Comparison of ENCODE assay signal across 4 cellular contexts in the genomic region with DNA sequence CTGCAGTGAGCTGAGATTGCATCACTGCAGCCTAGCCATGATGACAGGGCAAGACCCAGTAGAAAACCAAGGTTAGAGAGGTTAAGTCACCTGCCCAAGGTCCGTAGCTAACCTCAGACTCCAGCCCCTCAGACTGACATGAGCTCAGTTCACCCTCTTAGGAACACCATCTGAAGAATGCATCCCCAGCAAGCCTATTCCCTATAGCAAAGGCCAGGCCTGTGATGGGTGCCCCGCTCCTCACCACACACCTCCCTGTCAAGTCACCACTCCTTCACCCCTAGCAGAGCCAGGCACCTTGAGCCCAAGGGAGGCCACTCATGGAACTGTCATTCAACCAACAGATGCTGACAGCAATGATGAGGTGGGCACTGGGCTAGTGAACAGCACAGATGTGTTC. TPM values are rescaled to one million over a fixed set of nuclear protein-coding genes. Genes with fewer than 3 reads are reported as not detected.
"Had no signal": no experiment of that assay in that cellular context is flagged by ENCODE, and none has a peak within 500 bp of the region (broad histone marks: within the 10 kb centered on the region; RNA-seq: fewer than 3 reads in every experiment).

No MANE protein-coding gene starts in this region.

RNA-seq across cellular contexts. Expression of gene RIMBP3C, which starts 24.2 kb away (rescaled TPM):
- total RNA-seq: left ventricle myocardium superior, mammary epithelial cell, myocyte had no signal
- polyA plus RNA-seq: hepatocyte had no signal
